ENCODE assay signal across 27 cellular contexts in the genomic region with DNA sequence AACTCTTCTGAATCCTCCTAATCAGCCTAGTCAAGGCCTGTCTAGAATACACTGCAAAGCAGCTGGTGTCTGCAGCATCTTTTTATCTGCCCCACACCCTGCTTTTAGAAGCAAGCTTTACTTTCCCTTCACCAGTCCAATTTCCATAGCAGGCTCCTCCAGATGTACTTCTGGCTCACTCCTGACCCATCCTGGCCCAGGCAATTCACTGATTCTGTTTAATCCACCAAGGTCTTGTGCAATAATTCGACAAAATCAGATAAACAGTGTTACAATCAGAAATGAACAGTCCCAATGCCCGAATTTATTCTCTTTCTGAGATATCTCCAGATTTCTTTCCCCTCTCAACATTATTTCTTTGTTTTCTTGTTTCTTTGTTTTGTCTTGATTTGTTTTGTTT.
"Had no signal": no experiment of that assay in that cellular context is flagged by ENCODE, and none has a peak within 500 bp of the region (broad histone marks: within the 10 kb centered on the region; RNA-seq: fewer than 3 reads in every experiment).

No MANE protein-coding gene starts in this region.

- H3K9me3 ChIP-seq: body of pancreas, colonic mucosa, esophagus squamous epithelium, heart right ventricle had no signal

- H3K4me3 ChIP-seq: body of pancreas, colonic mucosa, esophagus squamous epithelium, heart right ventricle, hepatocyte had no signal

- H3K27me3 ChIP-seq: body of pancreas, colonic mucosa, esophagus squamous epithelium, heart right ventricle, hepatocyte had no signal

- DNase-seq: activated CD4-positive, alpha-beta memory T cell treated with anti-CD3 and anti-CD28 coated beads for 36 hours; activated CD4-positive, alpha-beta T cell treated with anti-CD3 and anti-CD28 coated beads for 36 hours; activated CD4-positive, alpha-beta T cell treated with anti-CD3 and anti-CD28 coated beads, Interleukin-2, amount 10 ng/mL, durations not matched to agents 24 days and 14 days; activated CD4-positive, CD25-positive, alpha-beta regulatory T cell; activated CD4-positive, CD25-positive, alpha-beta regulatory T cell treated with anti-CD3 and anti-CD28 coated beads, Interleukin-2, amount 50 U/mL, for 72 hours; activated CD8-positive, alpha-beta memory T cell treated with anti-CD3 and anti-CD28 coated beads, Interleukin-2, amount 10 ng/mL, durations not matched to agents 7 days and 5 days; activated CD8-positive, alpha-beta memory T cell treated with anti-CD3 and anti-CD28 coated beads, Interleukin-2, amount 50 U/mL, for 4 hours; activated CD8-positive, alpha-beta T cell treated with anti-CD3 and anti-CD28 coated beads, Interleukin-2, amount 10 ng/mL, durations not matched to agents 7 days and 5 days; activated gamma-delta T cell treated with Interleukin-2 at 50 U/mL for 16 hours; activated naive CD4-positive, alpha-beta T cell treated with anti-CD3 and anti-CD28 coated beads, Interleukin-2, amount 50 U/mL, for 16 hours; activated naive CD4-positive, alpha-beta T cell treated with Interleukin-2 at 50 U/mL for 16 hours; activated T-cell treated with anti-CD3 and anti-CD28 coated beads, Interleukin-2, amount 50 U/mL, for 1 hour; activated T-cell treated with anti-CD3 and anti-CD28 coated beads, Interleukin-2, amount 50 U/mL, for 48 hours; amniotic stem cell; anterior cingulate cortex; body of pancreas; central memory CD4-positive, alpha-beta T cell; cerebellar nuclear complex; colonic mucosa; effector CD8-positive, alpha-beta T cell; esophagus squamous epithelium; foreskin melanocyte; glutamatergic neuron; heart right ventricle; T-helper 2 cell had no signal

- ATAC-seq: activated CD4-positive, alpha-beta T cell treated with anti-CD3 and anti-CD28 coated beads for 36 hours; activated CD8-positive, alpha-beta memory T cell treated with anti-CD3 and anti-CD28 coated beads, Interleukin-2, amount 10 ng/mL, durations not matched to agents 7 days and 5 days; activated CD8-positive, alpha-beta T cell treated with anti-CD3 and anti-CD28 coated beads, Interleukin-2, amount 10 ng/mL, durations not matched to agents 7 days and 5 days; body of pancreas had no signal

- H3K27ac ChIP-seq: body of pancreas, colonic mucosa, epithelial cell of prostate, esophagus squamous epithelium, heart right ventricle, hepatocyte had no signal

- H3K4me1 ChIP-seq: body of pancreas, colonic mucosa, esophagus squamous epithelium, heart right ventricle had no signal

- H2AFZ ChIP-seq: hepatocyte had no signal

- H3K36me3 ChIP-seq: colonic mucosa, esophagus squamous epithelium, heart right ventricle had no signal

- H3K4me2 ChIP-seq: hepatocyte had no signal
